In genomic region chr5:153358315-153358976, GRCh38 we compare ENCODE assay signal across 8 cellular contexts.
DNase-seq lines count a peak whose midpoint lies in the region; ATAC-seq and TF ChIP-seq lines count a peak whose summit lies in the region.

No MANE protein-coding gene starts in this region.

- no peak overlapping the region for H3K27ac ChIP-seq in CD8-positive, alpha-beta T cell (ENCODE audit: low read depth, low read length)

- no peaks in the 10 kb centered on the region for H3K27me3 ChIP-seq in CD8-positive, alpha-beta T cell (ENCODE audit: insufficient read depth, low read length)

- H3K4me1 Mint-ChIP-seq in CD8-positive, alpha-beta T cell (ENCODE audit: low read depth) = peaks cover 8% of the 10 kb centered on the region

- H3K4me3 Mint-ChIP-seq in CD8-positive, alpha-beta T cell = no peak overlapping the region

- intact Hi-C loops in CD8-positive, alpha-beta T cell (cut with DNase I, micrococcal nuclease) = no loop called here

- H3K36me3 Mint-ChIP-seq in CD8-positive, alpha-beta T cell = no peaks in the 10 kb centered on the region

- CTCF ChIA-PET in CD8-positive, alpha-beta T cell (lab: Charles Lee) = interaction anchor here (1.2 kb wide), 1 partner anchor 9 kb away, joined by 3 read pairs; no protein-coding TSS in a partner anchor

- peaks cover 5% of the 10 kb centered on the region for H3K9me3 Mint-ChIP-seq in CD8-positive, alpha-beta T cell

- peak overlapping the region; percentile 5 for H3K4me3 ChIP-seq in CD8-positive, alpha-beta T cell (ENCODE audit: low read depth, low read length)

- POLR2A ChIA-PET in CD8-positive, alpha-beta T cell (lab: Charles Lee) = no interaction called here

- TF ChIP-seq CTCF in CD8-positive, alpha-beta T cell (IDR thresholded peaks at IDR 0.05) = no peak

- H3K36me3 ChIP-seq in CD8-positive, alpha-beta T cell (ENCODE audit: insufficient read depth, low read length) = no peaks in the 10 kb centered on the region

- no peak for DNase-seq in CD8-positive, alpha-beta T cell
- DNase-seq in C1 segment of cervical spinal cord (lab: John Stamatoyannopoulos, UW) (no peak), GM03348 (ENCODE audit: low spot score) (no peak), NCI-H146 treated with DMSO at 0.1 percent for 48 hours (lab: John Stamatoyannopoulos, UW; ENCODE audit: unreplicated experiment) (no peak)
- no peak for DNase-seq in stimulated activated CD4-positive, alpha-beta T cell treated with anti-CD3 and anti-CD28 coated beads, Interleukin-4, amount 100 ng/mL, for 1 hour

- no peaks in the 10 kb centered on the region for H3K27me3 Mint-ChIP-seq in CD8-positive, alpha-beta T cell (ENCODE audit: low read depth)

- no peaks in the 10 kb centered on the region for H3K9me3 ChIP-seq in CD8-positive, alpha-beta T cell (ENCODE audit: low read length)

- H3K27ac Mint-ChIP-seq in CD8-positive, alpha-beta T cell = no peak overlapping the region

- peaks cover 5% of the 10 kb centered on the region for H3K4me1 ChIP-seq in CD8-positive, alpha-beta T cell (ENCODE audit: insufficient read depth, low read length)

- no peak for ATAC-seq in CD8-positive, alpha-beta T cell
- ATAC-seq in GM18907 (IDR thresholded peaks at IDR 0.05; ENCODE audit: unreplicated experiment) (peak; percentile 94), HG02642 (IDR thresholded peaks at IDR 0.05; ENCODE audit: poor library complexity, unreplicated experiment) (peak; percentile 82), HG03558 (IDR thresholded peaks at IDR 0.05; ENCODE audit: extremely low read depth, unreplicated experiment) (peak; percentile 74)
